Comparison of ENCODE assay signal across 17 cellular contexts in genomic region chr18:42064109-42064508, GRCh38.
DNase-seq lines count a peak whose midpoint lies in the region; ATAC-seq and TF ChIP-seq lines count a peak whose summit lies in the region.
"Had no signal": no experiment of that assay in that cellular context is flagged by ENCODE, and none has a peak within 500 bp of the region (broad histone marks: within the 10 kb centered on the region; RNA-seq: fewer than 3 reads in every experiment).

No MANE protein-coding gene starts in this region.

- no peaks in the 10 kb centered on the region for H3K27me3 ChIP-seq in breast epithelium
- H3K27me3 ChIP-seq in RWPE2 (ENCODE audit: insufficient read depth, poor library complexity, severe bottlenecking): no peaks in the 10 kb centered on the region

- H3K27ac ChIP-seq in breast epithelium: no peak overlapping the region
- H3K27ac ChIP-seq in RWPE2 (ENCODE audit: poor library complexity, severe bottlenecking): no peak overlapping the region
- H3K27ac ChIP-seq: PC-9 had no signal

- no TSS peak for BruUV-seq in MCF 10A (replicated peaks; lab: Mats Ljungman, UMichigan)

- no peak for DNase-seq in MCF 10A (ENCODE audit: unreplicated experiment)
- DNase-seq in breast epithelium (ENCODE audit: low spot score in 2 of 2): no peak
- DNase-seq in RWPE2 (ENCODE audit: low spot score): no peak
- peak; percentile 33 for DNase-seq in epithelial cell of esophagus (ENCODE audit: low read depth)
- DNase-seq in NCI-H1417 treated with DMSO at 0.1 percent for 48 hours (lab: John Stamatoyannopoulos, UW): no peak
- DNase-seq in NCI-H1105 (lab: John Stamatoyannopoulos, UW): no peak
- DNase-seq in NCI-H1092 treated with DMSO at 0.1 percent for 48 hours (lab: John Stamatoyannopoulos, UW): no peak
- DNase-seq: 8988T, GOT3, NCI-H1436 treated with DMSO at 0.1 percent for 48 hours, NCI-H2029, NCI-H345, NCI-H526, PC-9 had no signal

- no peak overlapping the region for H3K4me3 Mint-ChIP-seq in MCF 10A (ENCODE audit: unreplicated experiment)

- CTCF ChIA-PET in MCF 10A (lab: Yijun Ruan, JAX): interaction anchor here (1.0 to 1.4 kb wide), 2 partner anchors 10 to 11 kb away, joined by 3 to 4 read pairs; no protein-coding TSS in a partner anchor

- ATAC-seq in RWPE2 (ENCODE audit: low read depth) (peak; percentile 35; the same call in 1 of the 3 replicates), GM21423 (IDR thresholded peaks at IDR 0.05; ENCODE audit: unreplicated experiment) (no peak)
- ATAC-seq: HCT116, Right ventricle myocardium inferior had no signal

- no peaks in the 10 kb centered on the region for H3K9me3 Mint-ChIP-seq in MCF 10A (ENCODE audit: unreplicated experiment)

- no peaks in the 10 kb centered on the region for H3K9me3 ChIP-seq in breast epithelium
- no peaks in the 10 kb centered on the region for H3K9me3 ChIP-seq in RWPE2 (ENCODE audit: severe bottlenecking)

- peak overlapping the region; percentile 46 for H3K27ac Mint-ChIP-seq in MCF 10A (ENCODE audit: low read depth, unreplicated experiment)

- H3K36me3 Mint-ChIP-seq in MCF 10A (ENCODE audit: insufficient read depth, unreplicated experiment): peaks cover 43% of the 10 kb centered on the region

- peaks cover 8% of the 10 kb centered on the region for H3K36me3 ChIP-seq in breast epithelium
- H3K36me3 ChIP-seq in RWPE2 (ENCODE audit: low read depth): peaks cover 45% of the 10 kb centered on the region

- H3K4me1 ChIP-seq in breast epithelium (no peaks in the 10 kb centered on the region), RWPE2 (ENCODE audit: insufficient read depth, poor library complexity, severe bottlenecking) (peaks cover 5% of the 10 kb centered on the region)

- H3K4me1 Mint-ChIP-seq in MCF 10A (ENCODE audit: insufficient read depth, unreplicated experiment): no peaks in the 10 kb centered on the region

- H3K4me3 ChIP-seq in breast epithelium (no peak overlapping the region), RWPE2 (ENCODE audit: severe bottlenecking) (no peak overlapping the region), epithelial cell of esophagus (ENCODE audit: low read length) (no peak overlapping the region)
- H3K4me3 ChIP-seq: PC-9 had no signal

- TF ChIP-seq CTCF in MCF 10A (IDR thresholded peaks at IDR 0.05; ENCODE audit: unreplicated experiment): no peak
- TF ChIP-seq CTCF in breast epithelium (IDR thresholded peaks at IDR 0.05): no peak
- TF ChIP-seq CTCF in RWPE2 (IDR thresholded peaks at IDR 0.05; ENCODE audit: poor library complexity, severe bottlenecking): no peak
- TF ChIP-seq CTCF in epithelial cell of esophagus (IDR thresholded peaks at IDR 0.05; ENCODE audit: insufficient read depth, low read depth, low read length, missing control alignments): no peak

- H3K27me3 Mint-ChIP-seq in MCF 10A (ENCODE audit: insufficient read depth, unreplicated experiment): no peaks in the 10 kb centered on the region

- no peak for TF ChIP-seq POLR2A in breast epithelium (IDR thresholded peaks at IDR 0.05)

- POLR2A ChIA-PET in MCF 10A (lab: Yijun Ruan, JAX): no interaction called here

- intact Hi-C loops in MCF 10A (cut with micrococcal nuclease) (no loop called here), breast epithelium (cut with DNase I; ENCODE audit: low total_unique reads) (no loop called here)
